Comparison of ENCODE assay signal across 20 cellular contexts in the genomic region with DNA sequence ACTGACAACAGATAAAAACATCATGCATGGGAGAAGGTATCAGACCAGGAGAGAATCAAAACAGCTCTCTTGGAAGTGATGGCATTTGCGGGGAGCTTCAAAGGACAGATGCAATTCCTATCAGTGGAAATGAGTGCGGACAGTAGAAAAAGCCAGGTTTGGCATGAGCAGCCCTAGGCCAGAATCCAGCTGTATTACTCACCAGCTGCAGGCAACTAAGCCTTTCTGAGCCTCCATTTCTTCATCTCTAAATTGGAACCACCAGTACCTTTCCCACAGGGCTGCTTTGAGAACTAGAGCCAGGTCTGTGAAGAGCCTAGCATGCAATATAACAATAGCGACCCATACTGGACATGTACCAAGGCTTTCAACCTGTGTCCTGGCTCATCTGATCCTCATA.
A peak's percentile ranks its signal among the peaks of the same experiment; 100 is the strongest.
DNase-seq lines count a peak whose midpoint lies in the region; ATAC-seq and TF ChIP-seq lines count a peak whose summit lies in the region.
"Had no signal": no experiment of that assay in that cellular context is flagged by ENCODE, and none has a peak within 500 bp of the region (broad histone marks: within the 10 kb centered on the region; RNA-seq: fewer than 3 reads in every experiment).

No MANE protein-coding gene starts in this region.

- no peak for DNase-seq in Right ventricle myocardium inferior (ENCODE audit: missing footprints)
- no peak for DNase-seq in right atrium auricular region (ENCODE audit: low spot score)
- DNase-seq in fibroblast of the aortic adventitia (ENCODE audit: low read depth), result peak; percentile 87
- no peak for DNase-seq in NCI-H2081 treated with DMSO at 0.1 percent for 48 hours (lab: John Stamatoyannopoulos, UW)
- no peak for DNase-seq in activated naive CD4-positive, alpha-beta T cell (lab: John Stamatoyannopoulos, UW)
- DNase-seq in hippocampal formation (lab: John Stamatoyannopoulos, UW), result no peak
- DNase-seq in colonic mucosa, result no peak
- DNase-seq: activated CD4-positive, alpha-beta T cell treated with anti-CD3 and anti-CD28 coated beads for 48 hours; activated CD8-positive, alpha-beta memory T cell treated with anti-CD3 and anti-CD28 coated beads, Interleukin-2, amount 10 ng/mL, durations not matched to agents 7 days and 5 days; Calu3; left colon; MV-4-11; NCI-H446 treated with DMSO at 0.1 percent for 48 hours; SHP77 treated with DMSO at 0.1 percent for 48 hours; stimulated activated naive B cell treated with anti-CD40 and anti-IgM and Interleukin-4, amounts not matched to agents 10 μg/mL and 1 μg/mL and 100 μg/mL, for 72 hours had no signal

- ATAC-seq in Right ventricle myocardium inferior, result peak; percentile 76
- ATAC-seq: activated CD8-positive, alpha-beta memory T cell treated with anti-CD3 and anti-CD28 coated beads, Interleukin-2, amount 10 ng/mL, durations not matched to agents 7 days and 5 days; left colon; stimulated activated naive B cell treated with anti-CD40 and anti-IgM and Interleukin-4, amounts not matched to agents 10 μg/mL and 1 μg/mL and 100 μg/mL, for 72 hours had no signal

- H3K4me1 ChIP-seq in right atrium auricular region, result peaks cover 0 to 30% of the 10 kb centered on the region in 2 donors
- peaks cover 52% of the 10 kb centered on the region for H3K4me1 ChIP-seq in muscle layer of colon (ENCODE audit: insufficient read depth, low read length)
- H3K4me1 ChIP-seq in colonic mucosa, result no peaks in the 10 kb centered on the region
- H3K4me1 ChIP-seq: BLaER1 had no signal

- intact Hi-C loops in Right ventricle myocardium inferior (cut with DNase I) (no loop called here), colonic mucosa (cut with DNase I) (no loop called here)

- TF ChIP-seq CTCF in right atrium auricular region (IDR thresholded peaks at IDR 0.05) (no peak), fibroblast of the aortic adventitia (IDR thresholded peaks at IDR 0.05; ENCODE audit: insufficient read depth, low read length) (peak; percentile 30), colonic mucosa (IDR thresholded peaks at IDR 0.05) (no peak)

- H3K27ac ChIP-seq in right atrium auricular region (no peak overlapping the region), muscle layer of colon (ENCODE audit: low read depth, low read length) (peak overlapping the region; percentile 4), colonic mucosa (no peak overlapping the region)
- H3K27ac ChIP-seq: BLaER1, epithelial cell of prostate, tibial artery had no signal

- H3K4me3 ChIP-seq in right atrium auricular region (no peak overlapping the region), fibroblast of the aortic adventitia (ENCODE audit: low read depth, low read length) (no peak overlapping the region), muscle layer of colon (ENCODE audit: low read depth in 1 of 2, low read length in 2 of 2) (no peak overlapping the region), colonic mucosa (no peak overlapping the region)
- H3K4me3 ChIP-seq: BLaER1, smooth muscle cell, tibial artery had no signal

- H3K9ac ChIP-seq in muscle layer of colon (ENCODE audit: low read length) (no peak overlapping the region), colonic mucosa (ENCODE audit: low read depth in 2 of 2, low read length in 2 of 2) (no peak overlapping the region)
- H3K9ac ChIP-seq: BLaER1 had no signal

- no peaks in the 10 kb centered on the region for H3K36me3 ChIP-seq in right atrium auricular region
- peaks cover 7% of the 10 kb centered on the region for H3K36me3 ChIP-seq in muscle layer of colon (ENCODE audit: insufficient read depth, low read length)
- no peaks in the 10 kb centered on the region for H3K36me3 ChIP-seq in colonic mucosa

- no peaks in the 10 kb centered on the region for H3K9me3 ChIP-seq in right atrium auricular region
- H3K9me3 ChIP-seq in muscle layer of colon (ENCODE audit: low read length), result no peaks in the 10 kb centered on the region
- H3K9me3 ChIP-seq in colonic mucosa, result no peaks in the 10 kb centered on the region
- H3K9me3 ChIP-seq: BLaER1, tibial artery had no signal

- no peaks in the 10 kb centered on the region for H3K27me3 ChIP-seq in right atrium auricular region
- no peaks in the 10 kb centered on the region for H3K27me3 ChIP-seq in muscle layer of colon (ENCODE audit: control insufficient read depth in 1 of 2, insufficient read depth in 2 of 2, low read length in 2 of 2)
- no peaks in the 10 kb centered on the region for H3K27me3 ChIP-seq in colonic mucosa
- H3K27me3 ChIP-seq: BLaER1, tibial artery had no signal
